Comparison of ENCODE assay signal across 7 cellular contexts in genomic region chr7:17440022-17440784, GRCh38.
A peak's percentile ranks its signal among the peaks of the same experiment; 100 is the strongest.
DNase-seq lines count a peak whose midpoint lies in the region; ATAC-seq, FAIRE-seq and TF ChIP-seq lines count a peak whose summit lies in the region.
"Not testable (repeated sequence)": the region's sequence is repeated elsewhere in the genome, so short reads cannot be mapped to it uniquely, and the experiment has no call there.

No MANE protein-coding gene starts in this region.

- not testable (repeated sequence) for H4K91ac ChIP-seq in H9 (ENCODE audit: insufficient read length, low read depth, low read length)

- H3K4me2 ChIP-seq in H9 (ENCODE audit: insufficient read depth, insufficient read length, low read length); endothelial cell of umbilical vein (ENCODE audit: insufficient read depth, low read length): not testable (repeated sequence)

- peaks cover 27 to 32% of the 10 kb centered on the region in 2 experiments for H3K9me3 Mint-ChIP-seq in H9
- peaks cover 14% of the 10 kb centered on the region for H3K9me3 Mint-ChIP-seq in activated naive CD8-positive, alpha-beta T cell treated with anti-CD3 and anti-CD28 coated beads for 36 hours
- not testable (repeated sequence) for H3K9me3 Mint-ChIP-seq in stimulated activated naive B cell treated with anti-CD40 and anti-IgM and Interleukin-4, amounts not matched to agents 10 μg/mL and 1 μg/mL and 100 μg/mL, for 72 hours

- not testable (repeated sequence) for H3K23ac ChIP-seq in H9 (ENCODE audit: insufficient read length, low read depth, low read length)

- H3K9ac ChIP-seq in H9 (ENCODE audit: extremely low read depth, insufficient read length, low read length); NT2/D1 (ENCODE audit: insufficient read length, low read depth); endothelial cell of umbilical vein (replicated peaks; ENCODE audit: extremely low read depth, insufficient read depth, low read length): not testable (repeated sequence)

- dilution Hi-C loops in endothelial cell of umbilical vein (cut with MboI; ENCODE audit: extremely low pct_ligation_motif_present, low sequenced_read_pairs), result loop anchor here (10.0 kb wide), 1 partner anchor 135 kb away; no protein-coding TSS in a partner anchor

- H3K9me1 ChIP-seq in endothelial cell of umbilical vein (replicated peaks; ENCODE audit: control insufficient read depth, extremely low read depth, insufficient read depth, low read length), result not testable (repeated sequence)

- CTCF ChIA-PET in endothelial cell of umbilical vein (lab: Charles Lee), result not testable (repeated sequence)

- not testable (repeated sequence) for H2BK12ac ChIP-seq in H9 (ENCODE audit: insufficient read length, low read depth, low read length)

- H3K27me3 ChIP-seq in H9 (ENCODE audit: insufficient read depth, low read length); NT2/D1 (ENCODE audit: insufficient read depth, insufficient read length); endothelial cell of umbilical vein (ENCODE audit: control insufficient read depth in 2 of 2, insufficient read depth in 2 of 2, low read length in 2 of 2); iPS DF 6.9 (ENCODE audit: control insufficient read depth, insufficient read depth, low read length): not testable (repeated sequence)

- H3K79me1 ChIP-seq in H9 (ENCODE audit: insufficient read depth, low read depth, low read length, poor library complexity, severe bottlenecking), result not testable (repeated sequence)

- H3K4me3 Mint-ChIP-seq in H9, result peak overlapping the region in 1 of 2 experiments; percentile 3; a peak in 1 of 5 replicates
- not testable (repeated sequence) for H3K4me3 Mint-ChIP-seq in activated naive CD8-positive, alpha-beta T cell treated with anti-CD3 and anti-CD28 coated beads for 36 hours; stimulated activated naive B cell treated with anti-CD40 and anti-IgM and Interleukin-4, amounts not matched to agents 10 μg/mL and 1 μg/mL and 100 μg/mL, for 72 hours

- H4K8ac ChIP-seq in H9 (replicated peaks; ENCODE audit: insufficient read length, low read depth, low read length), result not testable (repeated sequence)

- H2BK120ac ChIP-seq in H9 (ENCODE audit: low read depth, low read length, poor library complexity, severe bottlenecking), result not testable (repeated sequence)

- ATAC-seq in left lobe of liver, result peak; percentile 42
- ATAC-seq in stimulated activated naive B cell treated with anti-CD40 and anti-IgM and Interleukin-4, amounts not matched to agents 10 μg/mL and 1 μg/mL and 100 μg/mL, for 72 hours (replicated peaks), result not testable (repeated sequence)

- not testable (repeated sequence) for H3K27ac ChIP-seq in H9 (ENCODE audit: insufficient read length, low read depth, low read length); endothelial cell of umbilical vein (ENCODE audit: insufficient read depth, low read depth, low read length); iPS DF 6.9 (ENCODE audit: low read length)

- peak overlapping the region; percentile 45 to 94 (median 60); a peak in 5 of 7 replicates for H3K27ac Mint-ChIP-seq in H9
- peak overlapping the region; percentile 47 for H3K27ac Mint-ChIP-seq in activated naive CD8-positive, alpha-beta T cell treated with anti-CD3 and anti-CD28 coated beads for 36 hours
- peak overlapping the region; percentile 2 for H3K27ac Mint-ChIP-seq in stimulated activated naive B cell treated with anti-CD40 and anti-IgM and Interleukin-4, amounts not matched to agents 10 μg/mL and 1 μg/mL and 100 μg/mL, for 72 hours

- not testable (repeated sequence) for H2AFZ ChIP-seq in H9 (ENCODE audit: low read length); endothelial cell of umbilical vein (ENCODE audit: low read depth, low read length)

- H2AK5ac ChIP-seq in H9 (ENCODE audit: insufficient read length, low read length), result not testable (repeated sequence)

- not testable (repeated sequence) for H2BK20ac ChIP-seq in H9 (ENCODE audit: low read depth, low read length, poor library complexity, severe bottlenecking)

- H3K4ac ChIP-seq in H9 (ENCODE audit: low read depth, low read length), result not testable (repeated sequence)

- not testable (repeated sequence) for H3K14ac ChIP-seq in H9 (ENCODE audit: insufficient read depth, low read length)

- not testable (repeated sequence) for H3T11ph ChIP-seq in H9 (ENCODE audit: low read length)

- WGBS in H9 (ENCODE audit: extremely low coverage, insufficient read length, low lambda C conversion rate), result no CpG with 5 or more reads among the region's 3 CpGs
- no CpG with 5 or more reads among the region's 3 CpGs for WGBS in iPS DF 6.9 (ENCODE audit: insufficient coverage, insufficient read length)

- DNase-seq in H9, result peak; percentile 76
- peak; percentile 68 for DNase-seq in NT2/D1 (ENCODE audit: low read depth, low spot score)
- DNase-seq in activated naive CD8-positive, alpha-beta T cell treated with anti-CD3 and anti-CD28 coated beads for 36 hours; endothelial cell of umbilical vein (ENCODE audit: low read depth, low spot score); left lobe of liver (ENCODE audit: low spot score); stimulated activated naive B cell treated with anti-CD40 and anti-IgM and Interleukin-4, amounts not matched to agents 10 μg/mL and 1 μg/mL and 100 μg/mL, for 72 hours: not testable (repeated sequence)
- peak; percentile 22 for DNase-seq in iPS DF 6.9 (ENCODE audit: low read depth, low spot score)

- not testable (repeated sequence) for H3K4me1 ChIP-seq in H9 (ENCODE audit: insufficient read depth, low read length); NT2/D1 (ENCODE audit: insufficient read depth, insufficient read length); iPS DF 6.9 (ENCODE audit: control insufficient read depth, insufficient read depth, low read length)
- peaks cover 34% of the 10 kb centered on the region for H3K4me1 ChIP-seq in endothelial cell of umbilical vein (ENCODE audit: control insufficient read depth, extremely low read depth, insufficient read depth, low read length)

- not testable (repeated sequence) for TF ChIP-seq POLR2A in endothelial cell of umbilical vein (IDR thresholded peaks at IDR 0.05; ENCODE audit: low read depth, low read length)

- H3K23me2 ChIP-seq in H9 (ENCODE audit: insufficient read length, low read depth, low read length, poor library complexity, severe bottlenecking), result not testable (repeated sequence)

- BruUV-seq in endothelial cell of umbilical vein (replicated peaks; lab: Mats Ljungman, UMichigan), result not testable (repeated sequence)

- H2BK15ac ChIP-seq in H9 (ENCODE audit: low read depth, low read length), result not testable (repeated sequence)

- not testable (repeated sequence) for H4K5ac ChIP-seq in H9 (ENCODE audit: insufficient read length, low read depth, low read length)

- intact Hi-C loops in endothelial cell of umbilical vein (cut with micrococcal nuclease), result loop anchor here (5.0 kb wide), 2 partner anchors 33 to 398 kb away; no protein-coding TSS in a partner anchor

- peak; percentile 31 for FAIRE-seq in endothelial cell of umbilical vein (lab: Jason Lieb, UNC)

- peaks cover 32 to 33% of the 10 kb centered on the region in 2 experiments for H3K4me1 Mint-ChIP-seq in H9
- H3K4me1 Mint-ChIP-seq in activated naive CD8-positive, alpha-beta T cell treated with anti-CD3 and anti-CD28 coated beads for 36 hours, result peaks cover 14% of the 10 kb centered on the region
- not testable (repeated sequence) for H3K4me1 Mint-ChIP-seq in stimulated activated naive B cell treated with anti-CD40 and anti-IgM and Interleukin-4, amounts not matched to agents 10 μg/mL and 1 μg/mL and 100 μg/mL, for 72 hours

- not testable (repeated sequence) for H3K27me3 Mint-ChIP-seq in H9 (ENCODE audit: low read depth); activated naive CD8-positive, alpha-beta T cell treated with anti-CD3 and anti-CD28 coated beads for 36 hours; stimulated activated naive B cell treated with anti-CD40 and anti-IgM and Interleukin-4, amounts not matched to agents 10 μg/mL and 1 μg/mL and 100 μg/mL, for 72 hours

- TF ChIP-seq CTCF in H9 (conservative IDR thresholded peaks at IDR 0.05); endothelial cell of umbilical vein (IDR thresholded peaks at IDR 0.05; ENCODE audit: extremely low read depth in 1 of 2, insufficient read depth in 1 of 2, low read depth in 1 of 2, low read length in 2 of 2): not testable (repeated sequence)

- not testable (repeated sequence) for H3K4me3 ChIP-seq in NT2/D1 (ENCODE audit: insufficient read length, low read depth); endothelial cell of umbilical vein (replicated peaks in 1 of 3; ENCODE audit: insufficient read depth in 1 of 3, low read depth in 1 of 3, low read length in 3 of 3); iPS DF 6.9 (ENCODE audit: low read length)

- not testable (repeated sequence) for H3K36me3 ChIP-seq in NT2/D1 (ENCODE audit: insufficient read depth, insufficient read length, low read length); endothelial cell of umbilical vein (ENCODE audit: control insufficient read depth in 2 of 2, extremely low read depth in 1 of 2, insufficient read depth in 2 of 2, low read length in 2 of 2); iPS DF 6.9 (ENCODE audit: control insufficient read depth, insufficient read depth, low read length)

- H3K9me3 ChIP-seq in H9 (ENCODE audit: control insufficient read depth, low read depth, low read length); endothelial cell of umbilical vein (replicated peaks; ENCODE audit: control insufficient read depth, insufficient read depth, low read length); iPS DF 6.9 (ENCODE audit: control insufficient read depth, insufficient read depth, low read length): not testable (repeated sequence)
- peaks cover 33% of the 10 kb centered on the region for H3K9me3 ChIP-seq in NT2/D1 (ENCODE audit: insufficient read depth, low read length)

- not testable (repeated sequence) for H3K18ac ChIP-seq in H9 (ENCODE audit: insufficient read length, low read depth, low read length)

- not testable (repeated sequence) for H3K56ac ChIP-seq in H9 (ENCODE audit: insufficient read length, low read depth, low read length)

- H3K79me2 ChIP-seq in H9 (ENCODE audit: insufficient read depth, low read length); endothelial cell of umbilical vein (ENCODE audit: control insufficient read depth, insufficient read depth, low read length): not testable (repeated sequence)

- H3K36me3 Mint-ChIP-seq in H9 (ENCODE audit: insufficient read depth in 1 of 3, low read depth in 3 of 3), result peaks cover 16 to 34% (median 23%) of the 10 kb centered on the region in 3 experiments; a peak in 6 of 7 replicates
- H3K36me3 Mint-ChIP-seq in activated naive CD8-positive, alpha-beta T cell treated with anti-CD3 and anti-CD28 coated beads for 36 hours; stimulated activated naive B cell treated with anti-CD40 and anti-IgM and Interleukin-4, amounts not matched to agents 10 μg/mL and 1 μg/mL and 100 μg/mL, for 72 hours: not testable (repeated sequence)

- not testable (repeated sequence) for H2BK5ac ChIP-seq in H9 (ENCODE audit: insufficient read length, low read length)

- POLR2A ChIA-PET in endothelial cell of umbilical vein (lab: Charles Lee), result not testable (repeated sequence)

- H4K20me1 ChIP-seq in H9 (ENCODE audit: control insufficient read depth, insufficient read depth, insufficient read length); endothelial cell of umbilical vein (replicated peaks; ENCODE audit: control insufficient read depth, extremely low read depth, insufficient read depth, low read length): not testable (repeated sequence)

Comparison
In these comparisons a context has a peak if more than half of its experiments do, and no peak if none do; other contexts are left out.
1. H3K27ac Mint-ChIP-seq: peak in every context shown above with its lines; median percentile 60 in H9; 47 in activated naive CD8-positive, alpha-beta T cell treated with anti-CD3 and anti-CD28 coated beads for 36 hours; 2 in stimulated activated naive B cell treated with anti-CD40 and anti-IgM and Interleukin-4, amounts not matched to agents 10 μg/mL and 1 μg/mL and 100 μg/mL, for 72 hours.